18 cellular contexts compared by ENCODE assay signal in genomic region chr7:22717760-22718159, GRCh38. TPM values are rescaled to one million over a fixed set of nuclear protein-coding genes. Genes with fewer than 3 reads are reported as not detected.
DNase-seq lines count a peak whose midpoint lies in the region; ATAC-seq and TF ChIP-seq lines count a peak whose summit lies in the region.
"Had no signal": no experiment of that assay in that cellular context is flagged by ENCODE, and none has a peak within 500 bp of the region (broad histone marks: within the 10 kb centered on the region; RNA-seq: fewer than 3 reads in every experiment).

No MANE protein-coding gene starts in this region.

- CTCF ChIA-PET in activated CD8-positive, alpha-beta T cell treated with anti-CD3 and anti-CD28 coated beads for 36 hours (lab: Charles Lee) = interaction anchor here (0.9 kb wide), 1 partner anchor 9 kb away, joined by 3 read pairs; the partner anchor contains the start of gene IL6

- H3K27ac Mint-ChIP-seq in activated CD8-positive, alpha-beta T cell treated with anti-CD3 and anti-CD28 coated beads for 36 hours = no peak overlapping the region
- H3K27ac Mint-ChIP-seq: activated CD4-positive, alpha-beta T cell treated with anti-CD3 and anti-CD28 coated beads for 36 hours; activated naive CD4-positive, alpha-beta T cell treated with anti-CD3 and anti-CD28 coated beads, Interleukin-2, amount 50 U/mL, for 72 hours; naive thymus-derived CD4-positive, alpha-beta T cell had no signal

- H3K4me3 ChIP-seq in GM23248 (peak overlapping the region; percentile 39), adipocyte (ENCODE audit: low read length) (peak overlapping the region; percentile 31), heart right ventricle (no peak overlapping the region), gastrocnemius medialis (no peak overlapping the region)
- H3K4me3 ChIP-seq: GM12878, left lung had no signal

- peak overlapping the region; percentile 72 for H3K4me2 ChIP-seq in GM23248 (ENCODE audit: unreplicated experiment)

- no peaks in the 10 kb centered on the region for H3K9me3 Mint-ChIP-seq in activated CD8-positive, alpha-beta T cell treated with anti-CD3 and anti-CD28 coated beads for 36 hours
- H3K9me3 Mint-ChIP-seq: activated naive CD4-positive, alpha-beta T cell treated with anti-CD3 and anti-CD28 coated beads, Interleukin-2, amount 50 U/mL, for 72 hours had no signal

- no peaks in the 10 kb centered on the region for H3K4me1 Mint-ChIP-seq in activated CD8-positive, alpha-beta T cell treated with anti-CD3 and anti-CD28 coated beads for 36 hours (ENCODE audit: low read depth)
- H3K4me1 Mint-ChIP-seq: activated CD4-positive, alpha-beta T cell treated with anti-CD3 and anti-CD28 coated beads for 36 hours had no signal

- ATAC-seq in heart right ventricle (peak in 7 of 8 donors; percentile 13 to 81 (median 45)), gastrocnemius medialis (peak; percentile 25 to 31)
- ATAC-seq in activated CD8-positive, alpha-beta T cell treated with anti-CD3 and anti-CD28 coated beads for 36 hours = no peak
- ATAC-seq: activated CD4-positive, alpha-beta T cell treated with anti-CD3 and anti-CD28 coated beads for 36 hours; activated naive CD4-positive, alpha-beta T cell treated with anti-CD3 and anti-CD28 coated beads, Interleukin-2, amount 50 U/mL, for 72 hours; GM12878; naive thymus-derived CD4-positive, alpha-beta T cell had no signal

- no peaks in the 10 kb centered on the region for H3K9me2 ChIP-seq in GM23248 (ENCODE audit: insufficient read depth)

- H4K20me1 ChIP-seq in GM23248 (ENCODE audit: insufficient read depth) = no peaks in the 10 kb centered on the region

- H3K27me3 ChIP-seq in GM23248 (replicated peaks; ENCODE audit: insufficient read depth) (no peaks in the 10 kb centered on the region), adipocyte (replicated peaks; ENCODE audit: control insufficient read depth, insufficient read depth, low read length) (no peaks in the 10 kb centered on the region), heart right ventricle (no peaks in the 10 kb centered on the region), gastrocnemius medialis (no peaks in the 10 kb centered on the region)
- H3K27me3 ChIP-seq: left lung had no signal

- H3K27ac ChIP-seq in GM23248 (peak overlapping the region; percentile 86), heart right ventricle (peak overlapping the region in 7 of 10 donors; percentile 40 to 78 (median 58)), gastrocnemius medialis (peak overlapping the region; percentile 2 to 67 (median 36))

- DNase-seq in GM23248 = no peak
- no peak for DNase-seq in adipocyte (ENCODE audit: low read depth)
- DNase-seq in heart right ventricle = no peak
- no peak for DNase-seq in gastrocnemius medialis
- DNase-seq in NOMO-1 treated with dmso at 0.1 percent for 144 hours (lab: John Stamatoyannopoulos, UW; ENCODE audit: unreplicated experiment) = no peak
- DNase-seq in activated CD8-positive, alpha-beta T cell treated with anti-CD3 and anti-CD28 coated beads for 36 hours = no peak
- DNase-seq in effector CD8-positive, alpha-beta T cell (lab: John Stamatoyannopoulos, UW) = no peak
- DNase-seq in kidney tubule cell (ENCODE audit: low spot score) = no peak
- DNase-seq: activated CD4-positive, alpha-beta T cell treated with anti-CD3 and anti-CD28 coated beads for 36 hours; Caco-2; effector memory CD4-positive, alpha-beta T cell; H7; left lung; naive thymus-derived CD4-positive, alpha-beta T cell; NCI-H774; SHP77 had no signal

- H3K9ac ChIP-seq in GM23248 (peak overlapping the region; percentile 67), adipocyte (ENCODE audit: low read length) (peak overlapping the region; percentile 53)

- peaks cover 17% of the 10 kb centered on the region for H3K27me3 Mint-ChIP-seq in activated CD8-positive, alpha-beta T cell treated with anti-CD3 and anti-CD28 coated beads for 36 hours

- intact Hi-C loops in heart right ventricle (cut with DNase I) (loop anchor here in 1 of 10 donors (5.0 kb wide), 1 partner anchor 130 kb away; no protein-coding TSS in a partner anchor), gastrocnemius medialis (cut with DNase I; ENCODE audit: low total_unique reads) (no loop called here)
- intact Hi-C loops in activated CD8-positive, alpha-beta T cell treated with anti-CD3 and anti-CD28 coated beads for 36 hours (cut with micrococcal nuclease) = no loop called here

- peak overlapping the region; percentile 35 for H2AFZ ChIP-seq in GM23248

- POLR2A ChIA-PET in activated CD8-positive, alpha-beta T cell treated with anti-CD3 and anti-CD28 coated beads for 36 hours (lab: Charles Lee) = no interaction called here

- no peaks in the 10 kb centered on the region for H3K9me3 ChIP-seq in GM23248 (ENCODE audit: low read depth)
- H3K9me3 ChIP-seq in adipocyte (ENCODE audit: control insufficient read depth, low read length) = no peaks in the 10 kb centered on the region
- no peaks in the 10 kb centered on the region for H3K9me3 ChIP-seq in heart right ventricle
- no peaks in the 10 kb centered on the region for H3K9me3 ChIP-seq in gastrocnemius medialis
- H3K9me3 ChIP-seq: Caco-2, left lung had no signal

- H3K36me3 ChIP-seq in GM23248 (ENCODE audit: low read depth) = no peaks in the 10 kb centered on the region
- H3K36me3 ChIP-seq in adipocyte (ENCODE audit: control insufficient read depth, insufficient read depth, low read length, severe bottlenecking) = no peaks in the 10 kb centered on the region
- H3K36me3 ChIP-seq in heart right ventricle = no peaks in the 10 kb centered on the region
- no peaks in the 10 kb centered on the region for H3K36me3 ChIP-seq in gastrocnemius medialis
- H3K36me3 ChIP-seq: left lung had no signal

- TF ChIP-seq CTCF in heart right ventricle (IDR thresholded peaks at IDR 0.05) (no peak), gastrocnemius medialis (IDR thresholded peaks at IDR 0.05 in 4 of 5, conservative IDR thresholded peaks at IDR 0.05 in 1 of 5) (no peak)
- no peak for TF ChIP-seq CTCF in activated CD8-positive, alpha-beta T cell treated with anti-CD3 and anti-CD28 coated beads for 36 hours (IDR thresholded peaks at IDR 0.05)

- H3K79me2 ChIP-seq in GM23248 (ENCODE audit: insufficient read depth) = no peaks in the 10 kb centered on the region

- no peak overlapping the region for H3K4me3 Mint-ChIP-seq in activated CD8-positive, alpha-beta T cell treated with anti-CD3 and anti-CD28 coated beads for 36 hours
- H3K4me3 Mint-ChIP-seq: activated CD4-positive, alpha-beta T cell treated with anti-CD3 and anti-CD28 coated beads for 36 hours; naive thymus-derived CD4-positive, alpha-beta T cell had no signal

- in situ Hi-C loops in GM23248 (cut with MboI) = no loop called here
- in situ Hi-C loops in gastrocnemius medialis (cut with MboI; ENCODE audit: low sequenced_read_pairs in 4 of 4) = no loop called here

- H3K36me3 Mint-ChIP-seq in activated CD8-positive, alpha-beta T cell treated with anti-CD3 and anti-CD28 coated beads for 36 hours (ENCODE audit: low read depth) = no peaks in the 10 kb centered on the region
- H3K36me3 Mint-ChIP-seq: activated naive CD4-positive, alpha-beta T cell treated with anti-CD3 and anti-CD28 coated beads, Interleukin-2, amount 50 U/mL, for 72 hours had no signal

- peaks cover 33% of the 10 kb centered on the region for H3F3A ChIP-seq in GM23248 (ENCODE audit: insufficient read depth)

- WGBS in GM23248 (ENCODE audit: low coverage in 1 of 2, low lambda C conversion rate in 2 of 2, missing lambda C conversion rate in 2 of 2), 2 experiments = 27 to 35% methylated on average over 7 of the region's 7 CpGs
- WGBS in heart right ventricle, 2 donors = 43 to 55% methylated on average over 7 of the region's 7 CpGs

- H3K4me1 ChIP-seq in GM23248 (ENCODE audit: insufficient read depth) (peaks cover 23% of the 10 kb centered on the region), adipocyte (ENCODE audit: control insufficient read depth, insufficient read depth, low read length) (peaks cover 45% of the 10 kb centered on the region), heart right ventricle (peaks cover 0 to 46% (median 20%) of the 10 kb centered on the region in 9 donors), gastrocnemius medialis (peaks cover 22 to 46% of the 10 kb centered on the region in 2 donors)
- H3K4me1 ChIP-seq: Caco-2 had no signal

- no peak for TF ChIP-seq POLR2A in gastrocnemius medialis (IDR thresholded peaks at IDR 0.05)

RNA-seq across cellular contexts. Expression of gene IL6, which starts 9.2 kb away (rescaled TPM):
- 15.3 and 18.7 TPM in 2 replicates for total RNA-seq in GM23248 (2014; rRNA removed; shearing (Covaris generic))
- polyA plus RNA-seq in GM23248 (2016; fragmentation: Nextera tagmentation; extraction: Ambion mirVana) (29.0 and 30.6 TPM in 2 replicates), heart right ventricle (1 to 10 TPM; 1.1 to 4.0 TPM)
- total RNA-seq in heart right ventricle (10 to 100 TPM in 2 of 10 donors, 1 to 10 TPM in 7, under 1 TPM in 1; 0.44 to 15.5 (median 3.3) TPM), gastrocnemius medialis (1 to 10 TPM in 2 of 4 donors, not detected in 2; 2.4 to 3.1 TPM)
- total RNA-seq in activated CD8-positive, alpha-beta T cell treated with anti-CD3 and anti-CD28 coated beads for 36 hours = not detected
- total RNA-seq: activated naive CD4-positive, alpha-beta T cell treated with anti-CD3 and anti-CD28 coated beads, Interleukin-2, amount 50 U/mL, for 72 hours; Caco-2; GM12878 had no signal
- polyA plus RNA-seq: GM12878 had no signal

Comparison
In these comparisons a context has a peak if more than half of its experiments do, and no peak if none do; other contexts are left out.
1. H3K27ac ChIP-seq: peak in every context shown above with its lines; median percentile 86 in GM23248; 58 in heart right ventricle; 36 in gastrocnemius medialis.
2. H3K4me3 ChIP-seq: peak in GM23248 (single experiment) and adipocyte (single experiment); none in heart right ventricle (0 of 10) and gastrocnemius medialis (0 of 4).